In genomic region chr13:19985219-19985556, GRCh38 we compare ENCODE assay signal across 17 cellular contexts. TPM values are rescaled to one million over a fixed set of nuclear protein-coding genes. Genes with fewer than 3 reads are reported as not detected.
DNase-seq lines count a peak whose midpoint lies in the region; ATAC-seq and TF ChIP-seq lines count a peak whose summit lies in the region.
"Had no signal": no experiment of that assay in that cellular context is flagged by ENCODE, and none has a peak within 500 bp of the region (broad histone marks: within the 10 kb centered on the region; RNA-seq: fewer than 3 reads in every experiment).

No MANE protein-coding gene starts in this region.

- no peaks in the 10 kb centered on the region for H3K9me3 Mint-ChIP-seq in activated naive CD8-positive, alpha-beta T cell (ENCODE audit: low read depth)
- no peaks in the 10 kb centered on the region for H3K9me3 Mint-ChIP-seq in activated naive CD8-positive, alpha-beta T cell treated with anti-CD3 and anti-CD28 coated beads, Interleukin-2, amount 50 U/mL, for 24 hours
- no peaks in the 10 kb centered on the region for H3K9me3 Mint-ChIP-seq in endodermal cell
- H3K9me3 Mint-ChIP-seq in type B pancreatic cell = no peaks in the 10 kb centered on the region

- no peaks in the 10 kb centered on the region; the same call in 1 of the 2 replicates for H4K20me1 ChIP-seq in KMS-11 (ENCODE audit: insufficient read depth)

- H3K9me3 ChIP-seq in endodermal cell (ENCODE audit: control insufficient read depth, low read length) = no peaks in the 10 kb centered on the region
- H3K9me3 ChIP-seq: esophagus squamous epithelium, neutrophil, right atrium auricular region, stomach had no signal

- H3K9ac ChIP-seq in KMS-11 (no peak overlapping the region), endodermal cell (ENCODE audit: extremely low read depth, low read length, poor library complexity, severe bottlenecking) (peak overlapping the region; percentile 13)

- no peak overlapping the region for H3K4me3 Mint-ChIP-seq in activated naive CD8-positive, alpha-beta T cell
- no peak overlapping the region for H3K4me3 Mint-ChIP-seq in activated naive CD8-positive, alpha-beta T cell treated with anti-CD3 and anti-CD28 coated beads, Interleukin-2, amount 50 U/mL, for 24 hours
- no peak overlapping the region for H3K4me3 Mint-ChIP-seq in endodermal cell
- no peak overlapping the region for H3K4me3 Mint-ChIP-seq in type B pancreatic cell
- H3K4me3 Mint-ChIP-seq: brain had no signal

- peaks cover 28% of the 10 kb centered on the region for H3K4me1 ChIP-seq in KMS-11 (ENCODE audit: low read depth, poor library complexity, severe bottlenecking)
- H3K4me1 ChIP-seq in endodermal cell (ENCODE audit: control insufficient read depth, insufficient read depth, low read length) = no peaks in the 10 kb centered on the region

- no peaks in the 10 kb centered on the region for H3K27me3 Mint-ChIP-seq in activated naive CD8-positive, alpha-beta T cell
- H3K27me3 Mint-ChIP-seq in activated naive CD8-positive, alpha-beta T cell treated with anti-CD3 and anti-CD28 coated beads, Interleukin-2, amount 50 U/mL, for 24 hours = no peaks in the 10 kb centered on the region
- no peaks in the 10 kb centered on the region for H3K27me3 Mint-ChIP-seq in endodermal cell (ENCODE audit: insufficient read depth)
- no peaks in the 10 kb centered on the region for H3K27me3 Mint-ChIP-seq in type B pancreatic cell
- H3K27me3 Mint-ChIP-seq: brain had no signal

- DNase-seq in activated naive CD8-positive, alpha-beta T cell treated with anti-CD3 and anti-CD28 coated beads, Interleukin-2, amount 50 U/mL, for 24 hours = no peak
- DNase-seq in endodermal cell = peak; percentile 48
- DNase-seq in activated CD4-positive, alpha-beta T cell treated with anti-CD3 and anti-CD28 coated beads for 4 hours = no peak
- no peak for DNase-seq in germinal center (ENCODE audit: low spot score)
- DNase-seq in type B pancreatic cell (ENCODE audit: extremely low spot score, unreplicated experiment) = no peak
- DNase-seq: activated gamma-delta T cell treated with Interleukin-2 at 50 U/mL for 16 hours, dorsolateral prefrontal cortex, esophagus squamous epithelium, islet precursor cell, stomach had no signal

- H3K27me3 ChIP-seq in KMS-11 (ENCODE audit: insufficient read depth, low read depth) (no peaks in the 10 kb centered on the region), endodermal cell (ENCODE audit: control insufficient read depth, insufficient read depth, low read length, poor library complexity, severe bottlenecking) (no peaks in the 10 kb centered on the region)
- H3K27me3 ChIP-seq: dorsolateral prefrontal cortex, esophagus squamous epithelium, neutrophil, right atrium auricular region, stomach had no signal

- WGBS in endodermal cell (ENCODE audit: insufficient coverage in 1 of 2, insufficient read length in 1 of 2), 2 experiments = 40% methylated on average over 2 of the region's 2 CpGs; no CpG with 5 or more reads in 1 of the 2 experiments

- ATAC-seq in activated naive CD8-positive, alpha-beta T cell treated with anti-CD3 and anti-CD28 coated beads, Interleukin-2, amount 50 U/mL, for 24 hours = no peak
- ATAC-seq in HG02852 (IDR thresholded peaks at IDR 0.05; ENCODE audit: unreplicated experiment) = no peak

- H3K4me3 ChIP-seq in KMS-11 (IDR thresholded peaks at IDR 0.05; ENCODE audit: insufficient read depth, low read depth, low read length) (no peak overlapping the region), endodermal cell (ENCODE audit: low read length) (no peak overlapping the region)
- H3K4me3 ChIP-seq: dorsolateral prefrontal cortex, esophagus squamous epithelium, right atrium auricular region, SK-N-MC, stomach had no signal

- H3K27ac Mint-ChIP-seq in activated naive CD8-positive, alpha-beta T cell = peak overlapping the region; percentile 41
- no peak overlapping the region for H3K27ac Mint-ChIP-seq in activated naive CD8-positive, alpha-beta T cell treated with anti-CD3 and anti-CD28 coated beads, Interleukin-2, amount 50 U/mL, for 24 hours
- H3K27ac Mint-ChIP-seq in endodermal cell (peak overlapping the region; percentile 92), type B pancreatic cell (no peak overlapping the region)

- peaks cover 8% of the 10 kb centered on the region for H3K36me3 Mint-ChIP-seq in activated naive CD8-positive, alpha-beta T cell
- H3K36me3 Mint-ChIP-seq in activated naive CD8-positive, alpha-beta T cell treated with anti-CD3 and anti-CD28 coated beads, Interleukin-2, amount 50 U/mL, for 24 hours (ENCODE audit: low read depth) = peaks cover 9% of the 10 kb centered on the region
- H3K36me3 Mint-ChIP-seq in endodermal cell (ENCODE audit: low read depth) (peaks cover 32% of the 10 kb centered on the region), type B pancreatic cell (peaks cover 11% of the 10 kb centered on the region)

- H2AFZ ChIP-seq in KMS-11 (ENCODE audit: low read depth) = no peak overlapping the region

- H3K4me1 Mint-ChIP-seq in activated naive CD8-positive, alpha-beta T cell (ENCODE audit: low read depth) = peaks cover 54% of the 10 kb centered on the region
- peaks cover 40% of the 10 kb centered on the region for H3K4me1 Mint-ChIP-seq in activated naive CD8-positive, alpha-beta T cell treated with anti-CD3 and anti-CD28 coated beads, Interleukin-2, amount 50 U/mL, for 24 hours
- H3K4me1 Mint-ChIP-seq in endodermal cell = peaks cover 31% of the 10 kb centered on the region
- H3K4me1 Mint-ChIP-seq in type B pancreatic cell (ENCODE audit: unreplicated experiment) = peaks cover 13% of the 10 kb centered on the region

- H3K79me2 ChIP-seq in KMS-11 (ENCODE audit: insufficient read depth, low read depth) = peaks cover 63% of the 10 kb centered on the region

- H3K4me2 ChIP-seq in KMS-11 = no peak overlapping the region

- peak overlapping the region; percentile 48 for H3K27ac ChIP-seq in KMS-11
- no peak overlapping the region for H3K27ac ChIP-seq in endodermal cell (ENCODE audit: low read depth, low read length)
- H3K27ac ChIP-seq: esophagus squamous epithelium, neutrophil, right atrium auricular region, SK-N-MC, stomach had no signal

- H3K36me3 ChIP-seq in KMS-11 (ENCODE audit: insufficient read depth) = no peaks in the 10 kb centered on the region
- peaks cover 54% of the 10 kb centered on the region for H3K36me3 ChIP-seq in endodermal cell (ENCODE audit: control insufficient read depth, insufficient read depth, low read length)
- H3K36me3 ChIP-seq: right atrium auricular region had no signal

- TF ChIP-seq CTCF in KMS-11 (conservative IDR thresholded peaks at IDR 0.05; ENCODE audit: low read depth, low read length) (no peak), endodermal cell (conservative IDR thresholded peaks at IDR 0.05) (no peak), type B pancreatic cell (conservative IDR thresholded peaks at IDR 0.05) (no peak)

RNA-seq across cellular contexts. Expression of gene ZMYM2, which starts 26.7 kb away (rescaled TPM):
- 100 to 1,000 TPM; 200 to 207 TPM for total RNA-seq in endodermal cell
- 115 TPM for polyA plus RNA-seq in endodermal cell (2013, experiment 1 of 2)
- polyA plus RNA-seq in endodermal cell (2013, experiment 2 of 2) = 108 TPM
- 93.0 and 108 TPM in 2 replicates for total RNA-seq in type B pancreatic cell (ENCODE audit: low replicate concordance)

Comparison
In these comparisons a context has a peak if more than half of its experiments do, and no peak if none do; other contexts are left out.
1. H3K27ac Mint-ChIP-seq: peak in activated naive CD8-positive, alpha-beta T cell (single experiment) and endodermal cell (single experiment); none in activated naive CD8-positive, alpha-beta T cell treated with anti-CD3 and anti-CD28 coated beads, Interleukin-2, amount 50 U/mL, for 24 hours (single experiment) and type B pancreatic cell (single experiment).